Comparison of ENCODE assay signal across 19 cellular contexts in the genomic region with DNA sequence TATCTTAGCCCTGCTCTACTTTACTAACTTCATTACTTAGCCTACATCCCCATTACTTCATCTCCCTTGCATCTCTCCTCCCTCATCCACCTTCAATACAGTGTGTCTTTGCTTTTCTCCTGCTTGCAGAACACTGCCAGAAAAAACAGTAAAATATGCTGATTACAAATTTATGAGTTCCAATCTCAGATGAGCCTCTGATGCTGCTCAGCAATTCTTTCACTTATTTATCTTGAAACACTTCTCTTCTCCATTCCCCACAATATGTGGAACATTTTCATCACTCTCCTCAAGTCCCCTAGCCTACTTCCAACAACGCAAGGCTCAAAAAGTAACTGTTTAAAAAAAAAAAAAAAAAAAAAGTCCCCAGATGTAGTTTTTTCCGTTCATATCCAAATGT.
"Had no signal": no experiment of that assay in that cellular context is flagged by ENCODE, and none has a peak within 500 bp of the region (broad histone marks: within the 10 kb centered on the region; RNA-seq: fewer than 3 reads in every experiment).

No MANE protein-coding gene starts in this region.

- H3K4me1 ChIP-seq: uterus had no signal

- H3K36me3 ChIP-seq: ascending aorta, gastrocnemius medialis, suprapubic skin, transverse colon, uterus had no signal

- H3K27ac ChIP-seq: ascending aorta, gastrocnemius medialis, suprapubic skin, transverse colon, uterus had no signal

- H3K9me3 ChIP-seq: ascending aorta, gastrocnemius medialis, suprapubic skin, transverse colon, uterus had no signal

- FAIRE-seq: kidney had no signal

- H3K27me3 ChIP-seq: ascending aorta, gastrocnemius medialis, suprapubic skin, transverse colon, uterus had no signal

- ATAC-seq: activated CD4-positive, CD25-positive, alpha-beta regulatory T cell treated with anti-CD3 and anti-CD28 coated beads, Interleukin-2, amount 50 U/mL, for 24 hours; gastrocnemius medialis; left lobe of liver had no signal

- DNase-seq: activated CD4-positive, alpha-beta T cell treated with anti-CD3 and anti-CD28 coated beads, Interleukin-2, amount 50 U/mL, for 48 hours; activated gamma-delta T cell; cortex of kidney; gastrocnemius medialis; head of caudate nucleus; kidney; retina; stimulated activated CD4-positive, alpha-beta T cell treated with anti-CD3 and anti-CD28 coated beads, Interleukin-12 subunit alpha, Interleukin-12 subunit beta, amount 100 ng/mL, for 4 hours; stimulated activated CD4-positive, alpha-beta T cell treated with anti-CD3 and anti-CD28 coated beads, Interleukin-1b, Interleukin-23, amount 100 ng/mL, for 48 hours; stimulated activated naive CD4-positive, alpha-beta T cell treated with Interleukin-2 at 50 U/mL for 16 hours; T-helper 1 cell; T1000; transverse colon; uterus had no signal

- H3K9me3 Mint-ChIP-seq: neural crest cell had no signal

- H3K4me3 Mint-ChIP-seq: neural crest cell had no signal

- H3K4me3 ChIP-seq: ascending aorta, gastrocnemius medialis, suprapubic skin, transverse colon, uterus had no signal
